ENCODE assay signal across 9 cellular contexts in the genomic region with DNA sequence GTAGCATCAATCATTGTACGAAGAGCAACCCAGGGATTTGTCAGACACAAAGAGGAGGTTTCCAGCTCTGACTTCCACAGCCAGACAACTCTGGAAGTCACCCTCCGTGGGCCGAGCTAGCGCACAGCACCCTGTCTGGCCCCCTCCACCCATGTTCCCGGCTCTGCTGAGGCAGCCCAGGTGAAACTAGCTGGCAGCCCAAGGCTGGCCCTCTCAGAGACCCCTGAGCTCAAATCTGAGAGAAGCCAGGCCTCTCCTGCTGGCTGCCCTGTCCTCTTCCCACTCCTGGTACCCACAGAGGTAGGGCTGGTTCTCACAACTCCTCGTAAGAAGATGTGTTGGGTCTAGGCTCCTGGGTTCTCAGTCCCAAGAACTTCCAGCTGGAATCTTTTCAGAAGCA.
"Had no signal": no experiment of that assay in that cellular context is flagged by ENCODE, and none has a peak within 500 bp of the region (broad histone marks: within the 10 kb centered on the region; RNA-seq: fewer than 3 reads in every experiment).

No MANE protein-coding gene starts in this region.

- H3K4me1 Mint-ChIP-seq: IgD-negative memory B cell had no signal

- H3K4me1 ChIP-seq: HAP-1 had no signal

- DNase-seq: GOT3, H7, HFFc6, KBM-7 had no signal

- H3K4me3 ChIP-seq: HAP-1 had no signal

- H3K27ac ChIP-seq: HL-60 had no signal

- H3K36me3 Mint-ChIP-seq: IgD-negative memory B cell had no signal

- H3K27ac Mint-ChIP-seq: HFFc6, IgD-negative memory B cell had no signal

- H3K36me3 ChIP-seq: HAP-1 had no signal

- FAIRE-seq: HepG2 had no signal

- ATAC-seq: HCT116, HepG2 had no signal

- H3K4me3 Mint-ChIP-seq: HFFc6, IgD-negative memory B cell had no signal

- H3K9me3 ChIP-seq: HAP-1 had no signal
